In the genomic region with DNA sequence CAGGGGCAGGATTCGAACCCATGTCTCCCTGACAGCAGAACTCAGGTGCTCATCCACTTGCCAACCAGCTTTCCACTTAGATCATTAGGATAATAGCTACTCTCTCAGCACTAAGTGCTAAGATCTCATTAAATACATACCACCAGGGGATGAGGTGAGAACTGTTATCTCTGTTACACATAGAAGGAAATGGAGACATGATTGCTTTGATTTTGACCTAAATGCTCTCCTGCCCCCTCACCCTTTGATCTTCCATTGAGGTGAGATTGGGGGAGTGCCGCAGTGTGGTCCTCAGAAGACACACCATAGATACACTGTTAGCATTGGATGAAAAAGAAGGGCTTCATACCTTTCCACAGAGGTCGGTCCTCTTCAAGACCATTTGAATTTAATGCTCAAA, we compare ENCODE assay signal across 20 cellular contexts. TPM values are rescaled to one million over a fixed set of nuclear protein-coding genes. Genes with fewer than 3 reads are reported as not detected.
DNase-seq lines count a peak whose midpoint lies in the region; ATAC-seq and TF ChIP-seq lines count a peak whose summit lies in the region.
"Had no signal": no experiment of that assay in that cellular context is flagged by ENCODE, and none has a peak within 500 bp of the region (broad histone marks: within the 10 kb centered on the region; RNA-seq: fewer than 3 reads in every experiment).

No MANE protein-coding gene starts in this region.

- no peak overlapping the region for H3K4me3 ChIP-seq in Jurkat, Clone E6-1 (ENCODE audit: low read length)
- H3K4me3 ChIP-seq: esophagus squamous epithelium had no signal

- no peak for ATAC-seq in activated T-cell treated with anti-CD3 and anti-CD28 coated beads, Interleukin-2, amount 50 U/mL, for 72 hours (replicated peaks in 1 of 2)
- no peak for ATAC-seq in GM18868 (IDR thresholded peaks at IDR 0.05; ENCODE audit: unreplicated experiment)

- no peaks in the 10 kb centered on the region for H3K9me3 Mint-ChIP-seq in activated T-cell treated with anti-CD3 and anti-CD28 coated beads, Interleukin-2, amount 50 U/mL, for 72 hours
- H3K9me3 Mint-ChIP-seq in dendritic cell treated with granulocyte-macrophage colony-stimulating factor and Interleukin-4, amounts not matched to agents 40 ng/mL and 50 ng/mL, for 4 days: no peaks in the 10 kb centered on the region
- no peaks in the 10 kb centered on the region for H3K9me3 Mint-ChIP-seq in progenitor cell of endocrine pancreas (ENCODE audit: low read depth)
- H3K9me3 Mint-ChIP-seq: activated naive CD4-positive, alpha-beta T cell treated with anti-CD3 and anti-CD28 coated beads for 36 hours; stimulated activated naive CD8-positive, alpha-beta T cell treated with anti-CD3 and anti-CD28 coated beads, Interleukin-15, Interleukin-2, amounts not matched to agents 100 ng/mL and 50 ng/mL, for 24 hours had no signal

- DNase-seq in activated T-cell treated with anti-CD3 and anti-CD28 coated beads, Interleukin-2, amount 50 U/mL, for 72 hours: no peak
- DNase-seq in activated T-cell treated with anti-CD3 and anti-CD28 coated beads for 4 hours (no peak), progenitor cell of endocrine pancreas (ENCODE audit: low spot score, unreplicated experiment) (no peak), Kasumi-1 (lab: John Stamatoyannopoulos, UW) (no peak), NCI-H446 treated with DMSO at 0.1 percent for 48 hours (lab: John Stamatoyannopoulos, UW) (no peak)
- DNase-seq in Jurkat, Clone E6-1 (ENCODE audit: low read depth, low spot score): peak; percentile 63
- DNase-seq: ACHN; activated CD4-positive, CD25-positive, alpha-beta regulatory T cell; activated naive CD4-positive, alpha-beta T cell treated with anti-CD3 and anti-CD28 coated beads for 36 hours; brain microvascular endothelial cell; COR-L47; esophagus squamous epithelium; NCI-H1930; retina; SHP77 had no signal

- TF ChIP-seq CTCF in progenitor cell of endocrine pancreas (IDR thresholded peaks at IDR 0.05; ENCODE audit: unreplicated experiment): no peak

- H3K36me3 Mint-ChIP-seq in activated T-cell treated with anti-CD3 and anti-CD28 coated beads, Interleukin-2, amount 50 U/mL, for 72 hours (ENCODE audit: insufficient read depth in 2 of 2): no peaks in the 10 kb centered on the region
- H3K36me3 Mint-ChIP-seq in dendritic cell treated with granulocyte-macrophage colony-stimulating factor and Interleukin-4, amounts not matched to agents 40 ng/mL and 50 ng/mL, for 4 days (ENCODE audit: low read depth): peaks cover 11% of the 10 kb centered on the region
- H3K36me3 Mint-ChIP-seq in progenitor cell of endocrine pancreas (ENCODE audit: insufficient read depth): no peaks in the 10 kb centered on the region

- no peak overlapping the region for H3K4me3 Mint-ChIP-seq in activated T-cell treated with anti-CD3 and anti-CD28 coated beads, Interleukin-2, amount 50 U/mL, for 72 hours
- peak overlapping the region; percentile 6 for H3K4me3 Mint-ChIP-seq in dendritic cell treated with granulocyte-macrophage colony-stimulating factor and Interleukin-4, amounts not matched to agents 40 ng/mL and 50 ng/mL, for 4 days
- H3K4me3 Mint-ChIP-seq in progenitor cell of endocrine pancreas (ENCODE audit: low read depth): no peak overlapping the region
- H3K4me3 Mint-ChIP-seq: activated naive CD4-positive, alpha-beta T cell treated with anti-CD3 and anti-CD28 coated beads for 36 hours; stimulated activated naive CD8-positive, alpha-beta T cell treated with anti-CD3 and anti-CD28 coated beads, Interleukin-15, Interleukin-2, amounts not matched to agents 100 ng/mL and 50 ng/mL, for 24 hours had no signal

- peaks cover 18% of the 10 kb centered on the region for H3K4me1 Mint-ChIP-seq in activated T-cell treated with anti-CD3 and anti-CD28 coated beads, Interleukin-2, amount 50 U/mL, for 72 hours (ENCODE audit: low read depth)
- H3K4me1 Mint-ChIP-seq in dendritic cell treated with granulocyte-macrophage colony-stimulating factor and Interleukin-4, amounts not matched to agents 40 ng/mL and 50 ng/mL, for 4 days (ENCODE audit: low read depth): peaks cover 83% of the 10 kb centered on the region
- peaks cover 27% of the 10 kb centered on the region for H3K4me1 Mint-ChIP-seq in progenitor cell of endocrine pancreas (ENCODE audit: low read depth)

- H3K27ac Mint-ChIP-seq in activated T-cell treated with anti-CD3 and anti-CD28 coated beads, Interleukin-2, amount 50 U/mL, for 72 hours: peak overlapping the region; percentile 46
- peak overlapping the region; percentile 94 for H3K27ac Mint-ChIP-seq in dendritic cell treated with granulocyte-macrophage colony-stimulating factor and Interleukin-4, amounts not matched to agents 40 ng/mL and 50 ng/mL, for 4 days
- H3K27ac Mint-ChIP-seq in progenitor cell of endocrine pancreas: peak overlapping the region; percentile 36
- H3K27ac Mint-ChIP-seq: activated naive CD4-positive, alpha-beta T cell treated with anti-CD3 and anti-CD28 coated beads for 36 hours; stimulated activated naive CD8-positive, alpha-beta T cell treated with anti-CD3 and anti-CD28 coated beads, Interleukin-15, Interleukin-2, amounts not matched to agents 100 ng/mL and 50 ng/mL, for 24 hours had no signal

- H3K27me3 Mint-ChIP-seq in activated T-cell treated with anti-CD3 and anti-CD28 coated beads, Interleukin-2, amount 50 U/mL, for 72 hours (ENCODE audit: low read depth): no peaks in the 10 kb centered on the region
- no peaks in the 10 kb centered on the region for H3K27me3 Mint-ChIP-seq in dendritic cell treated with granulocyte-macrophage colony-stimulating factor and Interleukin-4, amounts not matched to agents 40 ng/mL and 50 ng/mL, for 4 days
- no peaks in the 10 kb centered on the region for H3K27me3 Mint-ChIP-seq in progenitor cell of endocrine pancreas
- H3K27me3 Mint-ChIP-seq: stimulated activated naive CD8-positive, alpha-beta T cell treated with anti-CD3 and anti-CD28 coated beads, Interleukin-15, Interleukin-2, amounts not matched to agents 100 ng/mL and 50 ng/mL, for 24 hours had no signal

- intact Hi-C loops in dendritic cell treated with granulocyte-macrophage colony-stimulating factor and Interleukin-4, amounts not matched to agents 40 ng/mL and 50 ng/mL, for 4 days (cut with micrococcal nuclease): no loop called here

RNA-seq across cellular contexts. Expression of a gene that starts 38.9 kb away (rescaled TPM):
- total RNA-seq in activated T-cell treated with anti-CD3 and anti-CD28 coated beads, Interleukin-2, amount 50 U/mL, for 72 hours: 1 to 10 TPM in 1 of 2 donors, under 1 TPM in 1; 0.55 to 1.1 TPM
- polyA plus RNA-seq in Jurkat, Clone E6-1 (2012; ENCODE audit: insufficient read depth, insufficient read length): 3.6 TPM
- total RNA-seq in progenitor cell of endocrine pancreas: 2.2 and 2.4 TPM in 2 replicates
- total RNA-seq: lung microvascular endothelial cell had no signal
- polyA plus RNA-seq: neural cell had no signal

Comparison
In these comparisons a context has a peak if more than half of its experiments do, and no peak if none do; other contexts are left out.
1. H3K27ac Mint-ChIP-seq: peak in every context shown above with its lines; median percentile 94 in dendritic cell treated with granulocyte-macrophage colony-stimulating factor and Interleukin-4, amounts not matched to agents 40 ng/mL and 50 ng/mL, for 4 days; 46 in activated T-cell treated with anti-CD3 and anti-CD28 coated beads, Interleukin-2, amount 50 U/mL, for 72 hours; 36 in progenitor cell of endocrine pancreas.